In genomic region chr1:111190931-111191451, GRCh38 we compare ENCODE assay signal across 1 cellular context.
TF ChIP-seq lines count a peak whose summit lies in the region.

No MANE protein-coding gene starts in this region.

TF ChIP-seq in IMR-90, 13 proteins besides CTCF, POLR2A, EP300 and RAD21 (continued from another document):
- no peak for TF ChIP-seq USF2 (IDR thresholded peaks at IDR 0.05; ENCODE audit: low read depth, low read length)
TF ChIP-seq in IMR-90: peak in this region for 0.
